In the genomic region with DNA sequence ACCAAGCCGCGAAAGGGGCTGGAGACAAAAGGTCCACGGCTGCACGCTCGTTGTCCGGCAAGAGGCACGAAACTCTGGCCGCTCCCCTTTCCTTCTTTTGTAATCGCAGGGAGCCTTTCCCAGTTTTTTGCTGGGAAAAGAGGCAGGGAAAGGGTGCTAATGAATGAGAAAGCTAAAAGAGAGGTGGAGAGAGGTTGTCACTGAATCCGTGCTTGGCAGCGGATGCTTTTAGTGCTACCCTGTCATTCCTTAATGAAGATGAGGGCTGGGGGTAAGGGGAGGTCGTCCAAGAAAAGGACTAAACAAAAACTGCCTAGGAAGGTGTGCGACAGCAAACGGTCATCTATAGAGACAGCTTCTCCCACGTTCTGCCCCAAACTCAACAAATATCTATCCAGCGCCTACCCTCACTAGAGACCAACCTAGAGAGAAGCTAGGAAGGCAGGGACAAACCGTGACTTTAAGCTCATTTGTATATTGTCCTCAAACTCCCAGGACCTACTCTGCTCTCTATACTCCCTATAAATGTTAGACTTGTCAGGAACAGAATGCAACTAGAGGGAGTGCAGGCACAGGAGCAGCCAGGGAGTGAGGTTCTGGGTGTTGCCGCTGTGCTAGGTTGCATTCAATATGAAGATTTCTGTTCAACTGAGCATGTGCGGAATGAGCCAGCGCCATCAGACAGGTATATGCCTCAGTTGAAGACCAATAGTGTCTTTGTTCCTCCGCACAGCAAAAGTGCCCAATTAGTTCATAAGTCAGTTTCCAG, we compare ENCODE assay signal across 1 cellular context.
TF ChIP-seq lines count a peak whose summit lies in the region.

No MANE protein-coding gene starts in this region.

TF ChIP-seq in GM12878, 131 proteins besides CTCF, POLR2A, EP300 and RAD21 (continued from another document):
- TF ChIP-seq SRF (IDR thresholded peaks at IDR 0.05; ENCODE audit: low read depth in 2 of 2, low read length in 2 of 2): no peak
- TF ChIP-seq, protein P1, sequence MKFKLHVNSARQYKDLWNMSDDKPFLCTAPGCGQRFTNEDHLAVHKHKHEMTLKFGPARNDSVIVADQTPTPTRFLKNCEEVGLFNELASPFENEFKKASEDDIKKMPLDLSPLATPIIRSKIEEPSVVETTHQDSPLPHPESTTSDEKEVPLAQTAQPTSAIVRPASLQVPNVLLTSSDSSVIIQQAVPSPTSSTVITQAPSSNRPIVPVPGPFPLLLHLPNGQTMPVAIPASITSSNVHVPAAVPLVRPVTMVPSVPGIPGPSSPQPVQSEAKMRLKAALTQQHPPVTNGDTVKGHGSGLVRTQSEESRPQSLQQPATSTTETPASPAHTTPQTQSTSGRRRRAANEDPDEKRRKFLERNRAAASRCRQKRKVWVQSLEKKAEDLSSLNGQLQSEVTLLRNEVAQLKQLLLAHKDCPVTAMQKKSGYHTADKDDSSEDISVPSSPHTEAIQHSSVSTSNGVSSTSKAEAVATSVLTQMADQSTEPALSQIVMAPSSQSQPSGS (IDR thresholded peaks at IDR 0.05; ENCODE audit: low read length): no peak
- TF ChIP-seq HDGF (IDR thresholded peaks at IDR 0.05): no peak
- TF ChIP-seq IKZF2 (IDR thresholded peaks at IDR 0.05): no peak
- no peak for TF ChIP-seq ZNF384 (IDR thresholded peaks at IDR 0.05; ENCODE audit: borderline replicate concordance, low read depth, low read length)
- no peak for TF ChIP-seq FOXM1 (IDR thresholded peaks at IDR 0.05; ENCODE audit: low read depth, low read length)
- TF ChIP-seq MLLT1 (IDR thresholded peaks at IDR 0.05): no peak
- no peak for TF ChIP-seq SUZ12 (IDR thresholded peaks at IDR 0.05; ENCODE audit: unreplicated experiment)
